ENCODE assay signal across 13 cellular contexts in genomic region chr1:8473892-8474300, GRCh38.
"Had no signal": no experiment of that assay in that cellular context is flagged by ENCODE, and none has a peak within 500 bp of the region (broad histone marks: within the 10 kb centered on the region; RNA-seq: fewer than 3 reads in every experiment).

No MANE protein-coding gene starts in this region.

- FAIRE-seq: endometrium had no signal

- H3K27ac Mint-ChIP-seq: activated CD4-positive, alpha-beta memory T cell treated with anti-CD3 and anti-CD28 coated beads for 36 hours; activated T-cell treated with anti-CD3 and anti-CD28 coated beads, Interleukin-2, amount 50 U/mL, for 72 hours had no signal

- H3K9me3 ChIP-seq: esophagus squamous epithelium had no signal

- DNase-seq: activated CD4-positive, alpha-beta T cell treated with anti-CD3 and anti-CD28 coated beads for 1 hour; activated T-cell treated with anti-CD3 and anti-CD28 coated beads, Interleukin-2, amount 50 U/mL, for 72 hours; aorta; esophagus squamous epithelium; foreskin fibroblast; glutamatergic neuron; naive thymus-derived CD4-positive, alpha-beta T cell; stimulated activated CD4-positive, alpha-beta T cell treated with anti-CD3 and anti-CD28 coated beads, Interleukin-12 subunit alpha, Interleukin-12 subunit beta, amount 100 ng/mL, for 4 hours; stimulated activated naive CD4-positive, alpha-beta T cell treated with Interleukin-2 at 50 U/mL for 16 hours; trophoblast cell had no signal

- H3K27me3 Mint-ChIP-seq: activated CD4-positive, alpha-beta memory T cell treated with anti-CD3 and anti-CD28 coated beads for 36 hours; naive thymus-derived CD4-positive, alpha-beta T cell had no signal

- H3K9me3 Mint-ChIP-seq: activated CD4-positive, alpha-beta memory T cell treated with anti-CD3 and anti-CD28 coated beads for 36 hours; activated T-cell treated with anti-CD3 and anti-CD28 coated beads, Interleukin-2, amount 50 U/mL, for 72 hours; naive thymus-derived CD4-positive, alpha-beta T cell had no signal

- H3K27ac ChIP-seq: esophagus squamous epithelium had no signal

- H3K27me3 ChIP-seq: esophagus squamous epithelium had no signal

- H3K36me3 Mint-ChIP-seq: activated CD4-positive, alpha-beta memory T cell treated with anti-CD3 and anti-CD28 coated beads for 36 hours had no signal

- H3K4me3 Mint-ChIP-seq: activated CD4-positive, alpha-beta memory T cell treated with anti-CD3 and anti-CD28 coated beads for 36 hours had no signal

- H3K4me3 ChIP-seq: esophagus squamous epithelium, lung had no signal
